ENCODE assay signal across 15 cellular contexts in genomic region chr1:116572079-116572478, GRCh38. TPM values are rescaled to one million over a fixed set of nuclear protein-coding genes. Genes with fewer than 3 reads are reported as not detected.
DNase-seq lines count a peak whose midpoint lies in the region; ATAC-seq and TF ChIP-seq lines count a peak whose summit lies in the region.
"Had no signal": no experiment of that assay in that cellular context is flagged by ENCODE, and none has a peak within 500 bp of the region (broad histone marks: within the 10 kb centered on the region; RNA-seq: fewer than 3 reads in every experiment).

No MANE protein-coding gene starts in this region.

- peaks cover 22% of the 10 kb centered on the region for H3K36me3 Mint-ChIP-seq in T-helper 1 cell treated with Interleukin-12 subunit alpha and Interleukin-12 subunit beta and Interleukin-4 antibody, amounts not matched to agents 30 μg/mL and 1 μg/mL, for 36 hours (ENCODE audit: low read depth)
- H3K36me3 Mint-ChIP-seq in H9 (ENCODE audit: insufficient read depth in 1 of 3, low read depth in 3 of 3) (peaks cover 0 to 6% (median 0%) of the 10 kb centered on the region in 3 experiments; a peak in 3 of 7 replicates), natural killer cell (no peaks in the 10 kb centered on the region)
- peaks cover 5% of the 10 kb centered on the region for H3K36me3 Mint-ChIP-seq in activated naive CD8-positive, alpha-beta T cell treated with anti-CD3 and anti-CD28 coated beads, Interleukin-2, amount 10 ng/mL, durations not matched to agents 7 days and 5 days

- TF ChIP-seq CTCF in H9 (conservative IDR thresholded peaks at IDR 0.05) (no peak), natural killer cell (IDR thresholded peaks at IDR 0.05) (no peak), body of pancreas (IDR thresholded peaks at IDR 0.05) (no peak)

- no peak for TF ChIP-seq POLR2A in body of pancreas (IDR thresholded peaks at IDR 0.05)

- H3K27ac ChIP-seq in H9 (ENCODE audit: insufficient read length, low read depth, low read length) (no peak overlapping the region), body of pancreas (no peak overlapping the region)
- H3K27ac ChIP-seq: 22Rv1 had no signal

- no peak overlapping the region for H2AK5ac ChIP-seq in H9 (ENCODE audit: insufficient read length, low read length)

- H2BK20ac ChIP-seq in H9 (ENCODE audit: low read depth, low read length, poor library complexity, severe bottlenecking): no peak overlapping the region

- no peak overlapping the region for H4K8ac ChIP-seq in H9 (replicated peaks; ENCODE audit: insufficient read length, low read depth, low read length)

- no peak for DNase-seq in T-helper 1 cell
- DNase-seq in H9: no peak
- no peak for DNase-seq in activated naive CD8-positive, alpha-beta T cell treated with anti-CD3 and anti-CD28 coated beads, Interleukin-2, amount 10 ng/mL, durations not matched to agents 7 days and 5 days
- DNase-seq in natural killer cell: no peak
- no peak for DNase-seq in central memory CD4-positive, alpha-beta T cell
- no peak for DNase-seq in NCI-H2227 treated with DMSO at 0.1 percent for 48 hours (lab: John Stamatoyannopoulos, UW)
- DNase-seq in body of pancreas: no peak
- DNase-seq: left lung, NCI-H446 treated with DMSO at 0.1 percent for 48 hours, occipital lobe, Peyer's patch, upper lobe of right lung had no signal

- H3K23ac ChIP-seq in H9 (ENCODE audit: insufficient read length, low read depth, low read length): no peak overlapping the region

- H2BK5ac ChIP-seq in H9 (ENCODE audit: insufficient read length, low read length): no peak overlapping the region

- no peak overlapping the region for H2AFZ ChIP-seq in H9 (ENCODE audit: low read length)

- no peak overlapping the region for H4K5ac ChIP-seq in H9 (ENCODE audit: insufficient read length, low read depth, low read length)

- H3K4ac ChIP-seq in H9 (ENCODE audit: low read depth, low read length): no peak overlapping the region

- H3K9me3 Mint-ChIP-seq in T-helper 1 cell treated with Interleukin-12 subunit alpha and Interleukin-12 subunit beta and Interleukin-4 antibody, amounts not matched to agents 30 μg/mL and 1 μg/mL, for 36 hours: no peaks in the 10 kb centered on the region
- H3K9me3 Mint-ChIP-seq in H9: no peaks in the 10 kb centered on the region
- no peaks in the 10 kb centered on the region for H3K9me3 Mint-ChIP-seq in activated naive CD8-positive, alpha-beta T cell treated with anti-CD3 and anti-CD28 coated beads, Interleukin-2, amount 10 ng/mL, durations not matched to agents 7 days and 5 days
- no peaks in the 10 kb centered on the region for H3K9me3 Mint-ChIP-seq in natural killer cell

- WGBS in H9 (ENCODE audit: extremely low coverage, insufficient read length, low lambda C conversion rate): no CpG with 5 or more reads among the region's 2 CpGs
- WGBS in body of pancreas, 2 donors: 71 to 79% methylated on average over 2 of the region's 2 CpGs

- no peaks in the 10 kb centered on the region for H3K79me2 ChIP-seq in H9 (ENCODE audit: insufficient read depth, low read length)

- H3T11ph ChIP-seq in H9 (ENCODE audit: low read length): no peak overlapping the region

- no peaks in the 10 kb centered on the region; the same call in 1 of the 2 replicates for H3K27me3 ChIP-seq in H9 (ENCODE audit: insufficient read depth, low read length)
- H3K27me3 ChIP-seq in body of pancreas: no peaks in the 10 kb centered on the region
- H3K27me3 ChIP-seq: ascending aorta, left lung, Peyer's patch, upper lobe of right lung had no signal

- no peak overlapping the region for H3K9ac ChIP-seq in H9 (ENCODE audit: extremely low read depth, insufficient read length, low read length)

- H2BK120ac ChIP-seq in H9 (ENCODE audit: low read depth, low read length, poor library complexity, severe bottlenecking): no peak overlapping the region

- no peak for ATAC-seq in activated naive CD8-positive, alpha-beta T cell treated with anti-CD3 and anti-CD28 coated beads, Interleukin-2, amount 10 ng/mL, durations not matched to agents 7 days and 5 days (ENCODE audit: low read depth)
- ATAC-seq in natural killer cell (no peak), body of pancreas (no peak)
- ATAC-seq: left lung, upper lobe of right lung had no signal

- H2BK12ac ChIP-seq in H9 (ENCODE audit: insufficient read length, low read depth, low read length): no peak overlapping the region

- peaks cover 16% of the 10 kb centered on the region for H3K23me2 ChIP-seq in H9 (ENCODE audit: insufficient read length, low read depth, low read length, poor library complexity, severe bottlenecking)

- H3K9me3 ChIP-seq in H9 (ENCODE audit: control insufficient read depth, low read depth, low read length) (no peaks in the 10 kb centered on the region), body of pancreas (no peaks in the 10 kb centered on the region)
- H3K9me3 ChIP-seq: ascending aorta, left lung, Peyer's patch, upper lobe of right lung had no signal

- no peak overlapping the region for H3K56ac ChIP-seq in H9 (ENCODE audit: insufficient read length, low read depth, low read length)

- no peak overlapping the region for H3K4me3 ChIP-seq in body of pancreas

- no peak overlapping the region for H3K14ac ChIP-seq in H9 (ENCODE audit: insufficient read depth, low read length)

- H3K4me1 Mint-ChIP-seq in T-helper 1 cell treated with Interleukin-12 subunit alpha and Interleukin-12 subunit beta and Interleukin-4 antibody, amounts not matched to agents 30 μg/mL and 1 μg/mL, for 36 hours (ENCODE audit: low read depth): peaks cover 53% of the 10 kb centered on the region
- H3K4me1 Mint-ChIP-seq in H9 (peaks cover 18 to 30% of the 10 kb centered on the region in 2 experiments), natural killer cell (peaks cover 44 to 47% of the 10 kb centered on the region in 2 donors)
- peaks cover 46% of the 10 kb centered on the region for H3K4me1 Mint-ChIP-seq in activated naive CD8-positive, alpha-beta T cell treated with anti-CD3 and anti-CD28 coated beads, Interleukin-2, amount 10 ng/mL, durations not matched to agents 7 days and 5 days

- intact Hi-C loops in natural killer cell (cut with micrococcal nuclease) (loop anchor here (5.0 kb wide), 4 partner anchors 55 to 555 kb away; no protein-coding TSS in a partner anchor), body of pancreas (cut with DNase I) (loop anchor here (10.0 kb wide), 1 partner anchor 103 kb away; no protein-coding TSS in a partner anchor)

- peaks cover under 1% of the 10 kb centered on the region for H3K27me3 Mint-ChIP-seq in T-helper 1 cell treated with Interleukin-12 subunit alpha and Interleukin-12 subunit beta and Interleukin-4 antibody, amounts not matched to agents 30 μg/mL and 1 μg/mL, for 36 hours (ENCODE audit: low read depth)
- peaks cover 23% of the 10 kb centered on the region for H3K27me3 Mint-ChIP-seq in H9 (ENCODE audit: low read depth)
- peaks cover 8% of the 10 kb centered on the region for H3K27me3 Mint-ChIP-seq in activated naive CD8-positive, alpha-beta T cell treated with anti-CD3 and anti-CD28 coated beads, Interleukin-2, amount 10 ng/mL, durations not matched to agents 7 days and 5 days
- H3K27me3 Mint-ChIP-seq in natural killer cell (ENCODE audit: low read depth in 2 of 2): peaks cover 11 to 26% of the 10 kb centered on the region in 2 donors

- no peaks in the 10 kb centered on the region for H4K20me1 ChIP-seq in H9 (ENCODE audit: control insufficient read depth, insufficient read depth, insufficient read length)

- no peak overlapping the region for H3K18ac ChIP-seq in H9 (ENCODE audit: insufficient read length, low read depth, low read length)

- H3K36me3 ChIP-seq in body of pancreas (replicated peaks in 1 of 2; ENCODE audit: insufficient read depth in 1 of 2, low read depth in 2 of 2): no peaks in the 10 kb centered on the region
- H3K36me3 ChIP-seq: ascending aorta, left lung, upper lobe of right lung had no signal

- H3K79me1 ChIP-seq in H9 (ENCODE audit: insufficient read depth, low read depth, low read length, poor library complexity, severe bottlenecking): no peaks in the 10 kb centered on the region

- POLR2A ChIA-PET in activated naive CD8-positive, alpha-beta T cell treated with anti-CD3 and anti-CD28 coated beads, Interleukin-2, amount 10 ng/mL, durations not matched to agents 7 days and 5 days (lab: Charles Lee): interaction anchor here (0.5 to 2.8 kb wide), 3 partner anchors 69 to 488 kb away, joined by 3 to 9 read pairs (median 5); partner anchors contain the start of gene TTF2

- H3K4me3 Mint-ChIP-seq in T-helper 1 cell treated with Interleukin-12 subunit alpha and Interleukin-12 subunit beta and Interleukin-4 antibody, amounts not matched to agents 30 μg/mL and 1 μg/mL, for 36 hours: peak overlapping the region; percentile 93
- H3K4me3 Mint-ChIP-seq in H9: peak overlapping the region; percentile 70 to 79; a peak in 4 of 5 replicates
- H3K4me3 Mint-ChIP-seq in activated naive CD8-positive, alpha-beta T cell treated with anti-CD3 and anti-CD28 coated beads, Interleukin-2, amount 10 ng/mL, durations not matched to agents 7 days and 5 days: peak overlapping the region; percentile 86
- H3K4me3 Mint-ChIP-seq in natural killer cell: peak overlapping the region; percentile 86

- no peaks in the 10 kb centered on the region; the same call in 1 of the 2 replicates for H3K4me1 ChIP-seq in H9 (ENCODE audit: insufficient read depth, low read length)
- H3K4me1 ChIP-seq in body of pancreas: peaks cover 11% of the 10 kb centered on the region

- H2BK15ac ChIP-seq in H9 (ENCODE audit: low read depth, low read length): no peak overlapping the region

- no peak overlapping the region for H4K91ac ChIP-seq in H9 (ENCODE audit: insufficient read length, low read depth, low read length)

- H3K4me2 ChIP-seq in H9 (ENCODE audit: insufficient read depth, insufficient read length, low read length): no peak overlapping the region

- H3K27ac Mint-ChIP-seq in T-helper 1 cell treated with Interleukin-12 subunit alpha and Interleukin-12 subunit beta and Interleukin-4 antibody, amounts not matched to agents 30 μg/mL and 1 μg/mL, for 36 hours: peak overlapping the region; percentile 83
- H3K27ac Mint-ChIP-seq in H9 (no peak overlapping the region), natural killer cell (peak overlapping the region; percentile 82 to 90)
- H3K27ac Mint-ChIP-seq in activated naive CD8-positive, alpha-beta T cell treated with anti-CD3 and anti-CD28 coated beads, Interleukin-2, amount 10 ng/mL, durations not matched to agents 7 days and 5 days: peak overlapping the region; percentile 75

RNA-seq across cellular contexts. Expression of gene CD58, which starts 1.3 kb away (rescaled TPM):
- total RNA-seq in H9 (2021) (4.3 and 4.9 TPM in 2 replicates), natural killer cell (10 to 100 TPM; 27.4 to 34.0 (median 28.6) TPM), body of pancreas (10 to 100 TPM in 1 of 2 donors, 1 to 10 TPM in 1; 6.6 to 15.0 TPM)
- 10 to 100 TPM; 23.6 to 25.1 TPM for total RNA-seq in activated naive CD8-positive, alpha-beta T cell treated with anti-CD3 and anti-CD28 coated beads, Interleukin-2, amount 10 ng/mL, durations not matched to agents 7 days and 5 days

Comparison
In these comparisons a context has a peak if more than half of its experiments do, and no peak if none do; other contexts are left out.
1. H3K27ac Mint-ChIP-seq: peak in T-helper 1 cell treated with Interleukin-12 subunit alpha and Interleukin-12 subunit beta and Interleukin-4 antibody, amounts not matched to agents 30 μg/mL and 1 μg/mL, for 36 hours (single experiment), activated naive CD8-positive, alpha-beta T cell treated with anti-CD3 and anti-CD28 coated beads, Interleukin-2, amount 10 ng/mL, durations not matched to agents 7 days and 5 days (single experiment) and natural killer cell (2 of 2); none in H9 (0 of 3).
2. Peak in every context shown above with its lines, with median percentiles within 50 percentile points of each other: H3K4me3 Mint-ChIP-seq.